ENCODE assay signal across 8 cellular contexts in the genomic region with DNA sequence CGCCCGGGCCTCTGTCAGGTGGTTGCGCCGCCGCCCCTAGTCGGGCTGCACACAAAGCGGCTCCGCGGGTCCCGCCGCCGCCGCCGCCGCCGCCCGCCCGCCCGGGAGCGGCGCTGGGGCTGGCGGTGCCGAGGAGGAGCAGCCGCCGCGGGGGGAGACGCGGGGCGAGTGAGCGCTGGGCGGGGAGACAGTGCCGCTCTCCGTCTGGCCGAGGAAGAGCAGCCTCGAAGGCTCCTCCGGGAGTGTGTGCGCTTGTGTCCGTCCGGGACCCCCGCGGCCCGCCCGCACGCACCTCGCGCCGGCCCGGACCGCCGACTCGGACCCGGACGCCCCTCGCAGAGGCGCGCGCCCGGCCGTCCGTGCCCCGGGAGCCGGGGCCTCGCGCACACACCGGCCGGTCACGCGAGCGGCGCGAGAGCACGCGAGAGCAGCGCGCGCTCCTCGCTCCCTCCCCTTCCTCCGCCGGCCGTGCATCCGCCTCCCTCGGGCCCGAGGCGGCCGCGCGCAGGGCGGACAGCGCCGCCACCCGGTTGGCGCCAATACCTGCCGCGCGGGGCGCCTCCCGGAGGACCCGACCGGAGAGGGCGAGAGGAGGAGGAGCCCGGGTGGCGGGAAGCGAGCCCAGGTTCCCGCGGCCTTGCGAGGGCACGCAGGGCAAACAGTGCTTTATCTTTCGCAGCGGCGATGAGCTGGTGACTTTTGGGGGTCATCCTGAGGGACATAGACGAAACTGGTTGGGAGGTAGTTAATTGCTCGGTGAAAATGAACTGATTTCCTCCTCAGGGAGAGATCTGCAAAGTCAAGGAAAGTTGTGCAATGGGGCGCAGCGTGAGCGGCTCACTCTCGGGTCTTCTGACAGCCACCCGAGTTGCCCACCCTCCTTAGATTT. TPM values are rescaled to one million over a fixed set of nuclear protein-coding genes. Genes with fewer than 3 reads are reported as not detected.
A peak's percentile ranks its signal among the peaks of the same experiment; 100 is the strongest.
DNase-seq lines count a peak whose midpoint lies in the region; ATAC-seq and TF ChIP-seq lines count a peak whose summit lies in the region.

A gene with protein sequence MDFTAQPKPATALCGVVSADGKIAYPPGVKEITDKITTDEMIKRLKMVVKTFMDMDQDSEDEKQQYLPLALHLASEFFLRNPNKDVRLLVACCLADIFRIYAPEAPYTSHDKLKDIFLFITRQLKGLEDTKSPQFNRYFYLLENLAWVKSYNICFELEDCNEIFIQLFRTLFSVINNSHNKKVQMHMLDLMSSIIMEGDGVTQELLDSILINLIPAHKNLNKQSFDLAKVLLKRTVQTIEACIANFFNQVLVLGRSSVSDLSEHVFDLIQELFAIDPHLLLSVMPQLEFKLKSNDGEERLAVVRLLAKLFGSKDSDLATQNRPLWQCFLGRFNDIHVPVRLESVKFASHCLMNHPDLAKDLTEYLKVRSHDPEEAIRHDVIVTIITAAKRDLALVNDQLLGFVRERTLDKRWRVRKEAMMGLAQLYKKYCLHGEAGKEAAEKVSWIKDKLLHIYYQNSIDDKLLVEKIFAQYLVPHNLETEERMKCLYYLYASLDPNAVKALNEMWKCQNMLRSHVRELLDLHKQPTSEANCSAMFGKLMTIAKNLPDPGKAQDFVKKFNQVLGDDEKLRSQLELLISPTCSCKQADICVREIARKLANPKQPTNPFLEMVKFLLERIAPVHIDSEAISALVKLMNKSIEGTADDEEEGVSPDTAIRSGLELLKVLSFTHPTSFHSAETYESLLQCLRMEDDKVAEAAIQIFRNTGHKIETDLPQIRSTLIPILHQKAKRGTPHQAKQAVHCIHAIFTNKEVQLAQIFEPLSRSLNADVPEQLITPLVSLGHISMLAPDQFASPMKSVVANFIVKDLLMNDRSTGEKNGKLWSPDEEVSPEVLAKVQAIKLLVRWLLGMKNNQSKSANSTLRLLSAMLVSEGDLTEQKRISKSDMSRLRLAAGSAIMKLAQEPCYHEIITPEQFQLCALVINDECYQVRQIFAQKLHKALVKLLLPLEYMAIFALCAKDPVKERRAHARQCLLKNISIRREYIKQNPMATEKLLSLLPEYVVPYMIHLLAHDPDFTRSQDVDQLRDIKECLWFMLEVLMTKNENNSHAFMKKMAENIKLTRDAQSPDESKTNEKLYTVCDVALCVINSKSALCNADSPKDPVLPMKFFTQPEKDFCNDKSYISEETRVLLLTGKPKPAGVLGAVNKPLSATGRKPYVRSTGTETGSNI (N-terminal part only) (minus strand): TSS at position 423 of the 889 bp plus-strand sequence. CDS start 1,334 bp downstream, outside the sequence.

- H3K4me1 Mint-ChIP-seq in nephron progenitor cell: peaks cover 27% of the 10 kb centered on the region
- peaks cover 39% of the 10 kb centered on the region for H3K4me1 Mint-ChIP-seq in stimulated activated naive CD8-positive, alpha-beta T cell treated with anti-CD3 and anti-CD28 coated beads, Interleukin-15, amount 100 ng/mL, for 72 hours

- H3K9me3 Mint-ChIP-seq in nephron progenitor cell: peaks cover 14% of the 10 kb centered on the region
- H3K9me3 Mint-ChIP-seq in stimulated activated naive CD8-positive, alpha-beta T cell treated with anti-CD3 and anti-CD28 coated beads, Interleukin-15, amount 100 ng/mL, for 72 hours: no peaks in the 10 kb centered on the region

- H3K9me3 ChIP-seq in RWPE2 (ENCODE audit: severe bottlenecking): no peaks in the 10 kb centered on the region

- H3K4me3 ChIP-seq in LNCaP clone FGC (ENCODE audit: low read depth, low read length) (peak within 1 kb of the TSS; percentile 95), RWPE2 (ENCODE audit: severe bottlenecking) (peak within 1 kb of the TSS; percentile 96), fibroblast of pulmonary artery (replicated peaks; ENCODE audit: low read depth, low read length) (peak within 1 kb of the TSS; percentile 88)

- TF ChIP-seq CTCF in LNCaP clone FGC (IDR thresholded peaks at IDR 0.05; ENCODE audit: control insufficient read depth, extremely low read depth, insufficient read depth) (peak; percentile 99), RWPE2 (IDR thresholded peaks at IDR 0.05; ENCODE audit: poor library complexity, severe bottlenecking) (peak; percentile 99), fibroblast of pulmonary artery (IDR thresholded peaks at IDR 0.05; ENCODE audit: low read length, missing control alignments) (peak; percentile 38), nephron progenitor cell (IDR thresholded peaks at IDR 0.05) (peak; percentile 64)

- DNase-seq in EL: peak; percentile 90
- peak; percentile 89 for DNase-seq in H4 (ENCODE audit: low spot score)
- peak; percentile 59 for DNase-seq in LNCaP clone FGC (ENCODE audit: low read depth)
- DNase-seq in RWPE2 (ENCODE audit: low spot score): peak; percentile 83
- peak; percentile 87 for DNase-seq in activated T-helper 9 cell treated with anti-CD3 and anti-CD28 coated beads, Interleukin-2, amount 50 U/mL, for 16 hours (ENCODE audit: low read depth)
- peak; percentile 88 for DNase-seq in fibroblast of pulmonary artery (ENCODE audit: low read depth)
- peak; percentile 89 for DNase-seq in nephron progenitor cell
- DNase-seq in stimulated activated naive CD8-positive, alpha-beta T cell treated with anti-CD3 and anti-CD28 coated beads, Interleukin-15, amount 100 ng/mL, for 72 hours: peak; percentile 94 to 95

- H3K36me3 Mint-ChIP-seq in nephron progenitor cell (ENCODE audit: low read depth): peaks cover 35% of the 10 kb centered on the region

- peaks cover 10% of the 10 kb centered on the region for H3K4me1 ChIP-seq in RWPE2 (ENCODE audit: insufficient read depth, poor library complexity, severe bottlenecking)

- peak within 1 kb of the TSS; percentile 81 for H3K27ac ChIP-seq in RWPE2 (ENCODE audit: poor library complexity, severe bottlenecking)

- H3K36me3 ChIP-seq in RWPE2 (ENCODE audit: low read depth): peaks cover 36% of the 10 kb centered on the region

- peak within 1 kb of the TSS; percentile 89 for H3K4me3 Mint-ChIP-seq in nephron progenitor cell
- peak within 1 kb of the TSS; percentile 94 to 97 for H3K4me3 Mint-ChIP-seq in stimulated activated naive CD8-positive, alpha-beta T cell treated with anti-CD3 and anti-CD28 coated beads, Interleukin-15, amount 100 ng/mL, for 72 hours

- no peaks in the 10 kb centered on the region for H3K27me3 Mint-ChIP-seq in nephron progenitor cell (ENCODE audit: low read depth, poor library complexity)
- no peaks in the 10 kb centered on the region for H3K27me3 Mint-ChIP-seq in stimulated activated naive CD8-positive, alpha-beta T cell treated with anti-CD3 and anti-CD28 coated beads, Interleukin-15, amount 100 ng/mL, for 72 hours

- peak within 1 kb of the TSS; percentile 96 for H3K27ac Mint-ChIP-seq in nephron progenitor cell
- H3K27ac Mint-ChIP-seq in stimulated activated naive CD8-positive, alpha-beta T cell treated with anti-CD3 and anti-CD28 coated beads, Interleukin-15, amount 100 ng/mL, for 72 hours: peak within 1 kb of the TSS; percentile 99

- ATAC-seq in RWPE2 (ENCODE audit: low read depth): peak; percentile 87
- peak; percentile 90 for ATAC-seq in stimulated activated naive CD8-positive, alpha-beta T cell treated with anti-CD3 and anti-CD28 coated beads, Interleukin-15, amount 100 ng/mL, for 72 hours

- no peaks in the 10 kb centered on the region for H3K27me3 ChIP-seq in RWPE2 (ENCODE audit: insufficient read depth, poor library complexity, severe bottlenecking)

RNA-seq across cellular contexts. Expression of the gene that starts here (rescaled TPM):
- 37.0 and 48.0 TPM in 2 replicates for total RNA-seq in H4 (2014; rRNA removed; shearing (Covaris generic))

Comparison
In these comparisons a context has a peak if more than half of its experiments do, and no peak if none do; other contexts are left out.
1. Peak in every context shown above with its lines: DNase-seq, ATAC-seq, H3K4me3 ChIP-seq and H3K27ac ChIP-seq.
2. CTCF ChIP-seq: peak in every context shown above with its lines; median percentile 99 in LNCaP clone FGC; 99 in RWPE2; 64 in nephron progenitor cell; 38 in fibroblast of pulmonary artery.